Comparison of ENCODE assay signal across 8 cellular contexts in the genomic region with DNA sequence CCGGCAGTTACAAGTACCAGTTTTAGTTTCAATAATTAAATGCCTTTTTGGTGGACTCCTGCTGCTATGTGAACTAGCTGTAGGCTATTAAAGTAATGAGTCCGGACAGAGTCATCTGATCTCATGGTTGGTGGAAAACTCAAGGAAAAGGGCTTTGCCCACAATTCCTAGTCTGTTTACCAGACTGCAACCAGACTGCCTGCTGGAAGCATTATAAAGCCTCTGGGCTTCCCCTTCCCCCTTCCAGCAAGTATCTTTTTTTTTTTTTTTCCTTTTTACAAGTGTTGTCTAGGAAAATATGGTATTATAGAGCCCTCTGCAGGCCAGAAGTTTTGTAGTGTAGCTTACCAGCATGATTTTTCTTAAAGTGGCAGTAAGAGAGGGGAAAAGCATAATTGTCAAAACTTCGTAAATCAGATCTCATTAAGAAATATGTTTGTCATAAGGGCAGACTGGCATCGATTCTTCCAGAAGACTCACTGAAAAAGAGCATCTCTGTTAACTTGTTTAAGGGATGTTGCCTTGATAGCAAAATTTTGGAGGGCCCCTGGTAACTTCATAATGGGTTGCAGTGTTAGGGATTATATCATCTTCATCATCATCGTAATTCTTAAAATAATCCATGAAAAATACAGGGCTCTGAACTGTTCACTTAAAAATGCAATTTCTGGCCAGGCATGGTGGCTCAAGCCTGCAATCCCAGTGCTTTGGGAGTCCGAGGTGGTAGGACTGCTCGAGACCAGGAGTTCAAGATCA.
A peak's percentile ranks its signal among the peaks of the same experiment; 100 is the strongest.
DNase-seq lines count a peak whose midpoint lies in the region; ATAC-seq, FAIRE-seq and TF ChIP-seq lines count a peak whose summit lies in the region.

No MANE protein-coding gene starts in this region.

- 35 to 37% methylated on average over 7 of the region's 7 CpGs for WGBS in body of pancreas, 2 donors

- H3K9me3 ChIP-seq in body of pancreas = no peaks in the 10 kb centered on the region
- no peaks in the 10 kb centered on the region for H3K9me3 ChIP-seq in keratinocyte (ENCODE audit: control insufficient read depth, low read depth, low read length)
- H3K9me3 ChIP-seq in thoracic aorta = no peaks in the 10 kb centered on the region

- dilution Hi-C loops in keratinocyte (cut with MboI; ENCODE audit: extremely low pct_ligation_motif_present, low sequenced_read_pairs) = no loop called here

- H3K4me2 ChIP-seq in keratinocyte (ENCODE audit: control insufficient read depth, extremely low read depth, insufficient read depth, low read depth, low read length) = no peak overlapping the region

- intact Hi-C loops in body of pancreas (cut with DNase I) = no loop called here

- H3K27me3 ChIP-seq in body of pancreas (no peaks in the 10 kb centered on the region), keratinocyte (ENCODE audit: control insufficient read depth, extremely low read depth, insufficient read depth, low read length) (no peaks in the 10 kb centered on the region), thoracic aorta (replicated peaks; ENCODE audit: insufficient read depth) (no peaks in the 10 kb centered on the region)

- H3K27ac ChIP-seq in 22Rv1 = no peak overlapping the region
- H3K27ac ChIP-seq in body of pancreas = no peak overlapping the region
- no peak overlapping the region for H3K27ac ChIP-seq in keratinocyte (ENCODE audit: control insufficient read depth, insufficient read depth, low read length)
- H3K27ac ChIP-seq in thoracic aorta = no peak overlapping the region

- ATAC-seq in body of pancreas = peak; percentile 94
- no peak for ATAC-seq in thoracic aorta (ENCODE audit: insufficient number of reproducible peaks, low FRiP score, low read depth)
- ATAC-seq in GM18909 (IDR thresholded peaks at IDR 0.05; ENCODE audit: poor library complexity, unreplicated experiment) = no peak

- peak; percentile 84 for TF ChIP-seq CTCF in 22Rv1 (IDR thresholded peaks at IDR 0.05)
- TF ChIP-seq CTCF in body of pancreas (IDR thresholded peaks at IDR 0.05) = peak in 6 of 7 experiments; percentile 39 to 85 (median 78)
- peak in 2 of 3 experiments; percentile 23 to 45 for TF ChIP-seq CTCF in keratinocyte (optimal IDR thresholded peaks at IDR 0.05 in 1 of 3, IDR thresholded peaks at IDR 0.05 in 1 of 3, conservative IDR thresholded peaks at IDR 0.05 in 1 of 3; ENCODE audit: extremely low read depth in 1 of 3, insufficient read depth in 2 of 3, low read length in 3 of 3)
- peak; percentile 33 for TF ChIP-seq CTCF in thoracic aorta (IDR thresholded peaks at IDR 0.05)

- H3K4me3 ChIP-seq in body of pancreas (no peak overlapping the region), keratinocyte (ENCODE audit: control insufficient read depth in 2 of 3, extremely low read depth in 1 of 3, insufficient read depth in 2 of 3, low read depth in 1 of 3, low read length in 3 of 3) (no peak overlapping the region), thoracic aorta (no peak overlapping the region)

- no peaks in the 10 kb centered on the region for H3K79me2 ChIP-seq in keratinocyte (ENCODE audit: control insufficient read depth, insufficient read depth, low read length)

- H4K20me1 ChIP-seq in keratinocyte (ENCODE audit: control insufficient read depth, extremely low read depth, insufficient read depth, low read length) = no peaks in the 10 kb centered on the region

- TF ChIP-seq POLR2A in body of pancreas (IDR thresholded peaks at IDR 0.05) = peak in 1 of 3 donors; percentile 44

- no peaks in the 10 kb centered on the region for H3K36me3 ChIP-seq in body of pancreas (replicated peaks in 1 of 2; ENCODE audit: insufficient read depth in 1 of 2, low read depth in 2 of 2)
- H3K36me3 ChIP-seq in keratinocyte (ENCODE audit: control insufficient read depth in 2 of 2, extremely low read depth in 1 of 2, insufficient read depth in 2 of 2, low read length in 2 of 2) = no peaks in the 10 kb centered on the region
- no peaks in the 10 kb centered on the region for H3K36me3 ChIP-seq in thoracic aorta

- no peak overlapping the region for H2AFZ ChIP-seq in keratinocyte (ENCODE audit: control insufficient read depth, low read length)

- H3K9me1 ChIP-seq in keratinocyte (ENCODE audit: control insufficient read depth, extremely low read depth, insufficient read depth, low read length) = no peaks in the 10 kb centered on the region

- DNase-seq in GM04503 (ENCODE audit: low read depth) (peak; percentile 64), HuH-7 (ENCODE audit: low spot score) (peak; percentile 58), NCI-H82 (lab: John Stamatoyannopoulos, UW) (peak; percentile 90), body of pancreas (peak; percentile 53 to 71 (median 58)), keratinocyte (ENCODE audit: low read depth, low spot score) (no peak), thoracic aorta (ENCODE audit: low spot score) (no peak)

- FAIRE-seq in keratinocyte (lab: Jason Lieb, UNC) = no peak

- no peak overlapping the region for H3K9ac ChIP-seq in keratinocyte (ENCODE audit: control insufficient read depth, extremely low read depth, insufficient read depth, low read length)

- H3K4me1 ChIP-seq in body of pancreas (peaks cover 9% of the 10 kb centered on the region), keratinocyte (ENCODE audit: control insufficient read depth, extremely low read depth, insufficient read depth, low read length) (peaks cover 25% of the 10 kb centered on the region), thoracic aorta (ENCODE audit: control insufficient read depth in 1 of 2, low read depth in 2 of 2) (no peaks in the 10 kb centered on the region)

Comparison
In these comparisons a context has a peak if more than half of its experiments do, and no peak if none do; other contexts are left out.
1. CTCF ChIP-seq: peak in every context shown above with its lines; median percentile 84 in 22Rv1; 78 in body of pancreas; 34 in keratinocyte; 33 in thoracic aorta.
2. DNase-seq: peak in GM04503 (single experiment), HuH-7 (single experiment), NCI-H82 (single experiment) and body of pancreas (4 of 4); none in keratinocyte (single experiment) and thoracic aorta (single experiment).